ENCODE assay signal across 12 cellular contexts in genomic region chrX:77014655-77015377, GRCh38.
DNase-seq lines count a peak whose midpoint lies in the region; ATAC-seq and TF ChIP-seq lines count a peak whose summit lies in the region.
"Had no signal": no experiment of that assay in that cellular context is flagged by ENCODE, and none has a peak within 500 bp of the region (broad histone marks: within the 10 kb centered on the region; RNA-seq: fewer than 3 reads in every experiment).

No MANE protein-coding gene starts in this region.

- H3K4me3 ChIP-seq in GM12865 (ENCODE audit: low read depth, low read length), result no peak overlapping the region
- H3K4me3 ChIP-seq in MG63, result no peak overlapping the region
- H3K4me3 ChIP-seq: breast epithelium had no signal

- ATAC-seq in HG03025 (IDR thresholded peaks at IDR 0.05; ENCODE audit: low FRiP score, unreplicated experiment) (no peak), HG03439 (IDR thresholded peaks at IDR 0.05; ENCODE audit: unreplicated experiment) (no peak), GM18519 (IDR thresholded peaks at IDR 0.05; ENCODE audit: low FRiP score, unreplicated experiment) (no peak)

- DNase-seq in GM12865 (ENCODE audit: low read depth), result peak; percentile 0
- peak; percentile 0 for DNase-seq in NCI-H2196 treated with DMSO at 0.1 percent for 48 hours (lab: John Stamatoyannopoulos, UW; ENCODE audit: unreplicated experiment)
- DNase-seq in caudate nucleus (lab: John Stamatoyannopoulos, UW), result peak in 48 of 61 donors; percentile 0 to 78 (median 12)
- peak; percentile 47 for DNase-seq in midbrain (lab: John Stamatoyannopoulos, UW)
- no peak for DNase-seq in MG63
- DNase-seq: activated CD4-positive, alpha-beta memory T cell treated with anti-CD3 and anti-CD28 coated beads, Interleukin-2, amount 10 ng/mL, durations not matched to agents 7 days and 5 days; DMS79 treated with DMSO at 0.1 percent for 48 hours; KG1 had no signal

- H3K27ac ChIP-seq in caudate nucleus (ENCODE audit: low read depth, low read length), result peak overlapping the region; percentile 83
- H3K27ac ChIP-seq: breast epithelium had no signal

- H3K36me3 ChIP-seq in MG63, result no peaks in the 10 kb centered on the region
- H3K36me3 ChIP-seq: breast epithelium had no signal

- no peak for TF ChIP-seq CTCF in GM12865 (IDR thresholded peaks at IDR 0.05; ENCODE audit: insufficient read depth, low read depth, low read length, missing control alignments)

- no peaks in the 10 kb centered on the region for H3K27me3 ChIP-seq in MG63

- no peaks in the 10 kb centered on the region for H3K9me3 ChIP-seq in MG63
- H3K9me3 ChIP-seq: breast epithelium had no signal
